Comparison of ENCODE assay signal across 6 cellular contexts in the genomic region with DNA sequence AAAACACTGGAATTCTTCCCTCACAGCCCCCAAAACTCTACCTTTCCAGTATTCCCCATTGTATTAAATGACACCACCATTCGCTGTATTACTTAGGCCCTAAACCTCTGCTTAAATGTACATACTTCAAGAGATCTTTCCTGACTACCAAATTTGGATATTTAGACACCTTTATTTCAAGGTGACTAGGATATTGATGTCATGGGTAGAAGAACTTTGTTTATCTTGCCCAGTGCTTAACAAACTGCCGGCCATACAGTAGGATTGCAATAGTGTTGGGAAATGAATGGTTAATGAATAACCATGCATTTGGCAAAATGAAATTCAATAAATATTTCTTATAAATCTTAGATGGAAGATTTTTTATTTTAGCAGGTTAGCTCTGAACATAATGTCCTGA.
"Had no signal": no experiment of that assay in that cellular context is flagged by ENCODE, and none has a peak within 500 bp of the region (broad histone marks: within the 10 kb centered on the region; RNA-seq: fewer than 3 reads in every experiment).

No MANE protein-coding gene starts in this region.

- DNase-seq: IMR-90, KBM-7 had no signal

- H3K36me3 Mint-ChIP-seq: IgD-negative memory B cell had no signal

- ATAC-seq: K562 had no signal

- H3K27me3 Mint-ChIP-seq: IgD-negative memory B cell had no signal

- H3K4me1 Mint-ChIP-seq: IgD-negative memory B cell had no signal

- FAIRE-seq: HTR-8/SVneo, K562 had no signal

- H3K4me3 Mint-ChIP-seq: IgD-negative memory B cell had no signal

- H3K27ac ChIP-seq: HL-60 had no signal

- H3K4me3 ChIP-seq: K562 had no signal

- H3K27ac Mint-ChIP-seq: IgD-negative memory B cell had no signal
